Comparison of ENCODE assay signal across 10 cellular contexts in genomic region chr21:44865561-44866280, GRCh38. TPM values are rescaled to one million over a fixed set of nuclear protein-coding genes. Genes with fewer than 3 reads are reported as not detected.
DNase-seq lines count a peak whose midpoint lies in the region; ATAC-seq, FAIRE-seq and TF ChIP-seq lines count a peak whose summit lies in the region.
"Had no signal": no experiment of that assay in that cellular context is flagged by ENCODE, and none has a peak within 500 bp of the region (broad histone marks: within the 10 kb centered on the region; RNA-seq: fewer than 3 reads in every experiment).

No MANE protein-coding gene starts in this region.

- H3K9me3 Mint-ChIP-seq in activated naive CD4-positive, alpha-beta T cell treated with anti-CD3 and anti-CD28 coated beads for 36 hours: no peaks in the 10 kb centered on the region
- no peaks in the 10 kb centered on the region for H3K9me3 Mint-ChIP-seq in T-helper 2 cell treated with Interferon-gamma antibody and Interleukin-4, amounts not matched to agents 5 μg/mL and 100 μg/mL, for 36 hours

- FAIRE-seq in RCC 7860 (lab: Jason Lieb, UNC): no peak

- CTCF ChIA-PET in activated naive CD4-positive, alpha-beta T cell treated with anti-CD3 and anti-CD28 coated beads for 36 hours (lab: Charles Lee): interaction anchor here (0.6 to 1.2 kb wide), 3 partner anchors 43 to 139 kb away, joined by 3 to 6 read pairs (median 3); partner anchors contain the start of gene UBE2G2

- peak overlapping the region; percentile 76 for H3K27ac Mint-ChIP-seq in activated naive CD4-positive, alpha-beta T cell treated with anti-CD3 and anti-CD28 coated beads for 36 hours
- peak overlapping the region; percentile 64 for H3K27ac Mint-ChIP-seq in T-helper 2 cell treated with Interferon-gamma antibody and Interleukin-4, amounts not matched to agents 5 μg/mL and 100 μg/mL, for 36 hours

- intact Hi-C loops in activated naive CD4-positive, alpha-beta T cell treated with anti-CD3 and anti-CD28 coated beads for 36 hours (cut with micrococcal nuclease): no loop called here
- intact Hi-C loops in tibial artery (cut with DNase I; ENCODE audit: low total_unique reads): no loop called here

- peaks cover 27% of the 10 kb centered on the region for H3K36me3 ChIP-seq in right atrium auricular region
- H3K36me3 ChIP-seq in tibial artery: peaks cover 20 to 48% (median 38%) of the 10 kb centered on the region in 3 donors

- H3K27me3 Mint-ChIP-seq in activated naive CD4-positive, alpha-beta T cell treated with anti-CD3 and anti-CD28 coated beads for 36 hours (ENCODE audit: low read depth): no peaks in the 10 kb centered on the region
- H3K27me3 Mint-ChIP-seq in T-helper 2 cell treated with Interferon-gamma antibody and Interleukin-4, amounts not matched to agents 5 μg/mL and 100 μg/mL, for 36 hours (ENCODE audit: low read depth): no peaks in the 10 kb centered on the region

- no peak overlapping the region for H3K4me3 ChIP-seq in right atrium auricular region
- no peak overlapping the region for H3K4me3 ChIP-seq in tibial artery
- H3K4me3 ChIP-seq: right lobe of liver had no signal

- H3K9me3 ChIP-seq in right atrium auricular region (no peaks in the 10 kb centered on the region), tibial artery (no peaks in the 10 kb centered on the region)
- H3K9me3 ChIP-seq: right lobe of liver had no signal

- peak overlapping the region; percentile 6 for H3K4me3 Mint-ChIP-seq in activated naive CD4-positive, alpha-beta T cell treated with anti-CD3 and anti-CD28 coated beads for 36 hours
- H3K4me3 Mint-ChIP-seq in T-helper 2 cell treated with Interferon-gamma antibody and Interleukin-4, amounts not matched to agents 5 μg/mL and 100 μg/mL, for 36 hours: peak overlapping the region; percentile 51

- TF ChIP-seq CTCF in right atrium auricular region (IDR thresholded peaks at IDR 0.05): no peak
- TF ChIP-seq CTCF in tibial artery (IDR thresholded peaks at IDR 0.05): no peak

- H3K4me1 Mint-ChIP-seq in activated naive CD4-positive, alpha-beta T cell treated with anti-CD3 and anti-CD28 coated beads for 36 hours (ENCODE audit: low read depth): peaks cover 71% of the 10 kb centered on the region
- peaks cover 52% of the 10 kb centered on the region for H3K4me1 Mint-ChIP-seq in T-helper 2 cell treated with Interferon-gamma antibody and Interleukin-4, amounts not matched to agents 5 μg/mL and 100 μg/mL, for 36 hours (ENCODE audit: low read depth)

- no peak for ATAC-seq in GM19328 (IDR thresholded peaks at IDR 0.05; ENCODE audit: unreplicated experiment)

- DNase-seq in activated naive CD4-positive, alpha-beta T cell treated with anti-CD3 and anti-CD28 coated beads for 36 hours: peak; percentile 61
- DNase-seq in activated naive CD4-positive, alpha-beta T cell treated with Interleukin-2 at 50 U/mL for 16 hours: no peak
- DNase-seq in T-helper 2 cell treated with Interferon-gamma antibody and Interleukin-4, amounts not matched to agents 5 μg/mL and 100 μg/mL, for 36 hours (ENCODE audit: low spot score): no peak
- DNase-seq in right atrium auricular region (ENCODE audit: low spot score) (no peak), tibial artery (no peak), RCC 7860 (ENCODE audit: low spot score) (no peak), NCI-H1436 (lab: John Stamatoyannopoulos, UW) (no peak)
- DNase-seq: dermis blood vessel endothelial cell had no signal

- H3K4me1 ChIP-seq in right atrium auricular region (peaks cover 0 to 70% of the 10 kb centered on the region in 2 donors), tibial artery (peaks cover 0 to 88% (median 64%) of the 10 kb centered on the region in 4 donors)

- peak overlapping the region; percentile 36 to 68 for H3K27ac ChIP-seq in right atrium auricular region
- peak overlapping the region; percentile 12 to 40 for H3K27ac ChIP-seq in tibial artery
- H3K27ac ChIP-seq: right lobe of liver had no signal

- H3K36me3 Mint-ChIP-seq in activated naive CD4-positive, alpha-beta T cell treated with anti-CD3 and anti-CD28 coated beads for 36 hours (ENCODE audit: low read depth): peaks cover 15% of the 10 kb centered on the region
- peaks cover 34% of the 10 kb centered on the region for H3K36me3 Mint-ChIP-seq in T-helper 2 cell treated with Interferon-gamma antibody and Interleukin-4, amounts not matched to agents 5 μg/mL and 100 μg/mL, for 36 hours (ENCODE audit: low read depth)

- H3K27me3 ChIP-seq in right atrium auricular region (no peaks in the 10 kb centered on the region), tibial artery (no peaks in the 10 kb centered on the region)
- H3K27me3 ChIP-seq: right lobe of liver had no signal

RNA-seq across cellular contexts. Expression of gene PTTG1IP, which starts 7.8 kb away (rescaled TPM):
- 10 to 100 TPM; 37.6 to 38.5 TPM for total RNA-seq in activated naive CD4-positive, alpha-beta T cell treated with anti-CD3 and anti-CD28 coated beads for 36 hours
- 100 to 1,000 TPM; 284 to 303 TPM for total RNA-seq in right atrium auricular region

RNA-seq across cellular contexts. Expression of gene SUMO3, which starts 47.9 kb away (rescaled TPM):
- 10 to 100 TPM; 87.1 to 94.7 TPM for total RNA-seq in activated naive CD4-positive, alpha-beta T cell treated with anti-CD3 and anti-CD28 coated beads for 36 hours
- 10 to 100 TPM; 59.7 to 74.1 TPM for total RNA-seq in right atrium auricular region

RNA-seq across cellular contexts. Expression of gene ITGB2, which starts 55.0 kb away (rescaled TPM):
- 100 to 1,000 TPM; 182 to 185 TPM for total RNA-seq in activated naive CD4-positive, alpha-beta T cell treated with anti-CD3 and anti-CD28 coated beads for 36 hours
- total RNA-seq in right atrium auricular region: 10 to 100 TPM; 16.7 to 63.6 TPM

Comparison
In these comparisons a context has a peak if more than half of its experiments do, and no peak if none do; other contexts are left out.
1. RNA of gene PTTG1IP, which starts 7.8 kb away (total RNA-seq): 284 to 303 TPM in right atrium auricular region; 37.6 to 38.5 TPM in activated naive CD4-positive, alpha-beta T cell treated with anti-CD3 and anti-CD28 coated beads for 36 hours; every median in the first group is over 4 times any median in the second.